ENCODE assay signal across 14 cellular contexts in genomic region chr15:68333775-68334470, GRCh38. TPM values are rescaled to one million over a fixed set of nuclear protein-coding genes. Genes with fewer than 3 reads are reported as not detected.
DNase-seq lines count a peak whose midpoint lies in the region; ATAC-seq, FAIRE-seq and TF ChIP-seq lines count a peak whose summit lies in the region.
"Had no signal": no experiment of that assay in that cellular context is flagged by ENCODE, and none has a peak within 500 bp of the region (broad histone marks: within the 10 kb centered on the region; RNA-seq: fewer than 3 reads in every experiment).

No MANE protein-coding gene starts in this region.

- FAIRE-seq in astrocyte (lab: Jason Lieb, UNC), result no peak
- FAIRE-seq: A549 had no signal

- no peak overlapping the region for H2AFZ ChIP-seq in astrocyte (ENCODE audit: low read depth, low read length)

- no peaks in the 10 kb centered on the region for H3K27me3 ChIP-seq in astrocyte (ENCODE audit: insufficient read depth, low read length)
- H3K27me3 ChIP-seq in uterus, result no peaks in the 10 kb centered on the region
- H3K27me3 ChIP-seq: suprapubic skin had no signal

- no peak overlapping the region for H3K4me3 ChIP-seq in astrocyte (ENCODE audit: insufficient read depth, low read depth, low read length)
- H3K4me3 ChIP-seq in uterus, result no peak overlapping the region
- H3K4me3 ChIP-seq: A549, HAP-1, suprapubic skin had no signal

- CTCF ChIA-PET in activated CD8-positive, alpha-beta T cell treated with anti-CD3 and anti-CD28 coated beads, Interleukin-2, amount 10 ng/mL, durations not matched to agents 7 days and 5 days (lab: Charles Lee), result interaction anchor here (1.2 to 1.8 kb wide), 3 partner anchors 12 to 81 kb away, joined by 3 to 6 read pairs (median 5); no protein-coding TSS in a partner anchor
- CTCF ChIA-PET in activated CD8-positive, alpha-beta T cell treated with anti-CD3 and anti-CD28 coated beads for 36 hours (lab: Charles Lee), result interaction anchor here (1.1 to 2.1 kb wide), 3 partner anchors 27 to 221 kb away, joined by 3 to 13 read pairs (median 3); no protein-coding TSS in a partner anchor

- no peaks in the 10 kb centered on the region for H3K79me2 ChIP-seq in astrocyte (ENCODE audit: insufficient read depth, low read length)

- H3K4me3 Mint-ChIP-seq in activated CD8-positive, alpha-beta T cell treated with anti-CD3 and anti-CD28 coated beads, Interleukin-2, amount 10 ng/mL, durations not matched to agents 7 days and 5 days, result no peak overlapping the region
- no peak overlapping the region for H3K4me3 Mint-ChIP-seq in activated CD8-positive, alpha-beta T cell treated with anti-CD3 and anti-CD28 coated beads for 36 hours
- H3K4me3 Mint-ChIP-seq in astrocyte (ENCODE audit: unreplicated experiment), result peak overlapping the region; percentile 71
- no peak overlapping the region for H3K4me3 Mint-ChIP-seq in progenitor cell of endocrine pancreas (ENCODE audit: low read depth)
- H3K4me3 Mint-ChIP-seq: natural killer cell treated with Interleukin-12 subunit alpha and Interleukin-12 subunit beta and Interleukin-15 and Interleukin-18, amount 100 ng/mL, for 72 hours; T-cell had no signal

- peak overlapping the region; percentile 5 for H3K27ac Mint-ChIP-seq in activated CD8-positive, alpha-beta T cell treated with anti-CD3 and anti-CD28 coated beads, Interleukin-2, amount 10 ng/mL, durations not matched to agents 7 days and 5 days
- H3K27ac Mint-ChIP-seq in activated CD8-positive, alpha-beta T cell treated with anti-CD3 and anti-CD28 coated beads for 36 hours, result no peak overlapping the region
- H3K27ac Mint-ChIP-seq in astrocyte (ENCODE audit: unreplicated experiment) (peak overlapping the region; percentile 90), progenitor cell of endocrine pancreas (no peak overlapping the region)
- H3K27ac Mint-ChIP-seq: natural killer cell treated with Interleukin-12 subunit alpha and Interleukin-12 subunit beta and Interleukin-15 and Interleukin-18, amount 100 ng/mL, for 72 hours; T-cell had no signal

- TF ChIP-seq POLR2A in uterus (IDR thresholded peaks at IDR 0.05), result no peak

- peaks cover 7% of the 10 kb centered on the region for H3K4me1 Mint-ChIP-seq in activated CD8-positive, alpha-beta T cell treated with anti-CD3 and anti-CD28 coated beads, Interleukin-2, amount 10 ng/mL, durations not matched to agents 7 days and 5 days (ENCODE audit: low read depth)
- no peaks in the 10 kb centered on the region for H3K4me1 Mint-ChIP-seq in activated CD8-positive, alpha-beta T cell treated with anti-CD3 and anti-CD28 coated beads for 36 hours (ENCODE audit: low read depth)
- peaks cover 38% of the 10 kb centered on the region for H3K4me1 Mint-ChIP-seq in astrocyte (ENCODE audit: low read depth, unreplicated experiment)
- H3K4me1 Mint-ChIP-seq in progenitor cell of endocrine pancreas (ENCODE audit: low read depth), result no peaks in the 10 kb centered on the region

- no peak for ATAC-seq in activated CD8-positive, alpha-beta T cell treated with anti-CD3 and anti-CD28 coated beads, Interleukin-2, amount 10 ng/mL, durations not matched to agents 7 days and 5 days
- no peak for ATAC-seq in activated CD8-positive, alpha-beta T cell treated with anti-CD3 and anti-CD28 coated beads for 36 hours
- ATAC-seq in HG03175 (IDR thresholded peaks at IDR 0.05; ENCODE audit: unreplicated experiment) (no peak), HG02798 (IDR thresholded peaks at IDR 0.05; ENCODE audit: poor library complexity, unreplicated experiment) (no peak)
- ATAC-seq: natural killer cell treated with Interleukin-12 subunit alpha and Interleukin-12 subunit beta and Interleukin-15 and Interleukin-18, amount 100 ng/mL, for 72 hours; T-cell had no signal

- H3K36me3 ChIP-seq in astrocyte (ENCODE audit: insufficient read depth, low read length), result peaks cover 14% of the 10 kb centered on the region
- no peaks in the 10 kb centered on the region for H3K36me3 ChIP-seq in uterus
- H3K36me3 ChIP-seq: HAP-1, suprapubic skin had no signal

- H3K9ac ChIP-seq in astrocyte (ENCODE audit: low read length), result no peak overlapping the region

- H4K20me1 ChIP-seq in astrocyte (ENCODE audit: insufficient read depth, low read length), result no peaks in the 10 kb centered on the region

- TF ChIP-seq CTCF in activated CD8-positive, alpha-beta T cell treated with anti-CD3 and anti-CD28 coated beads for 36 hours (IDR thresholded peaks at IDR 0.05), result no peak
- TF ChIP-seq CTCF in astrocyte (IDR thresholded peaks at IDR 0.05; ENCODE audit: insufficient read depth, low read depth, low read length) (no peak), uterus (IDR thresholded peaks at IDR 0.05) (no peak), progenitor cell of endocrine pancreas (IDR thresholded peaks at IDR 0.05; ENCODE audit: unreplicated experiment) (no peak)

- intact Hi-C loops in activated CD8-positive, alpha-beta T cell treated with anti-CD3 and anti-CD28 coated beads for 36 hours (cut with micrococcal nuclease), result no loop called here
- intact Hi-C loops in uterus (cut with DNase I; ENCODE audit: low total_unique reads), result no loop called here

- POLR2A ChIA-PET in activated CD8-positive, alpha-beta T cell treated with anti-CD3 and anti-CD28 coated beads, Interleukin-2, amount 10 ng/mL, durations not matched to agents 7 days and 5 days (lab: Charles Lee), result interaction anchor here (0.5 kb wide), 1 partner anchor 8 kb away, joined by 3 read pairs; no protein-coding TSS in a partner anchor
- POLR2A ChIA-PET in activated CD8-positive, alpha-beta T cell treated with anti-CD3 and anti-CD28 coated beads for 36 hours (lab: Charles Lee), result interaction anchor here (0.7 kb wide), 1 partner anchor 1187 kb away, joined by 3 read pairs; no protein-coding TSS in a partner anchor

- no peaks in the 10 kb centered on the region for H3K9me3 Mint-ChIP-seq in activated CD8-positive, alpha-beta T cell treated with anti-CD3 and anti-CD28 coated beads, Interleukin-2, amount 10 ng/mL, durations not matched to agents 7 days and 5 days (ENCODE audit: insufficient read depth)
- no peaks in the 10 kb centered on the region for H3K9me3 Mint-ChIP-seq in activated CD8-positive, alpha-beta T cell treated with anti-CD3 and anti-CD28 coated beads for 36 hours
- H3K9me3 Mint-ChIP-seq in astrocyte (ENCODE audit: unreplicated experiment) (no peaks in the 10 kb centered on the region), progenitor cell of endocrine pancreas (ENCODE audit: low read depth) (no peaks in the 10 kb centered on the region)
- H3K9me3 Mint-ChIP-seq: natural killer cell treated with Interleukin-12 subunit alpha and Interleukin-12 subunit beta and Interleukin-15 and Interleukin-18, amount 100 ng/mL, for 72 hours; T-cell had no signal

- H3K4me2 ChIP-seq in astrocyte (ENCODE audit: low read length), result peak overlapping the region; percentile 37
- H3K4me2 ChIP-seq: A549 had no signal

- no peaks in the 10 kb centered on the region for H3K9me3 ChIP-seq in astrocyte (ENCODE audit: insufficient read depth, low read depth, low read length)
- no peaks in the 10 kb centered on the region for H3K9me3 ChIP-seq in uterus
- H3K9me3 ChIP-seq: A549, HAP-1, suprapubic skin had no signal

- H3K27ac ChIP-seq in astrocyte (ENCODE audit: low read depth, low read length) (peak overlapping the region; percentile 30), uterus (peak overlapping the region; percentile 78 to 83)

- DNase-seq in activated CD8-positive, alpha-beta T cell treated with anti-CD3 and anti-CD28 coated beads, Interleukin-2, amount 10 ng/mL, durations not matched to agents 7 days and 5 days, result no peak
- no peak for DNase-seq in activated CD8-positive, alpha-beta T cell treated with anti-CD3 and anti-CD28 coated beads for 36 hours
- DNase-seq in astrocyte (ENCODE audit: low read depth), result peak; percentile 51
- peak; percentile 61 for DNase-seq in hepatic stellate cell (ENCODE audit: low spot score)
- DNase-seq in uterus, result peak; percentile 51 to 68
- no peak for DNase-seq in progenitor cell of endocrine pancreas (ENCODE audit: low spot score, unreplicated experiment)
- DNase-seq: stimulated activated CD4-positive, alpha-beta T cell treated with anti-CD3 and anti-CD28 coated beads, Interleukin-2, amount 100 ng/mL, for 48 hours; T-cell had no signal

- H3K27me3 Mint-ChIP-seq in activated CD8-positive, alpha-beta T cell treated with anti-CD3 and anti-CD28 coated beads, Interleukin-2, amount 10 ng/mL, durations not matched to agents 7 days and 5 days (ENCODE audit: low read depth), result peaks cover 17% of the 10 kb centered on the region
- peaks cover 2% of the 10 kb centered on the region for H3K27me3 Mint-ChIP-seq in activated CD8-positive, alpha-beta T cell treated with anti-CD3 and anti-CD28 coated beads for 36 hours
- H3K27me3 Mint-ChIP-seq in astrocyte (ENCODE audit: low read depth, unreplicated experiment), result peaks cover 2% of the 10 kb centered on the region
- H3K27me3 Mint-ChIP-seq in progenitor cell of endocrine pancreas, result peaks cover 28% of the 10 kb centered on the region

- no peaks in the 10 kb centered on the region for H3K36me3 Mint-ChIP-seq in activated CD8-positive, alpha-beta T cell treated with anti-CD3 and anti-CD28 coated beads, Interleukin-2, amount 10 ng/mL, durations not matched to agents 7 days and 5 days (ENCODE audit: low read depth)
- H3K36me3 Mint-ChIP-seq in activated CD8-positive, alpha-beta T cell treated with anti-CD3 and anti-CD28 coated beads for 36 hours (ENCODE audit: low read depth), result no peaks in the 10 kb centered on the region
- H3K36me3 Mint-ChIP-seq in astrocyte (ENCODE audit: low read depth, unreplicated experiment), result peaks cover 54% of the 10 kb centered on the region
- no peaks in the 10 kb centered on the region for H3K36me3 Mint-ChIP-seq in progenitor cell of endocrine pancreas (ENCODE audit: insufficient read depth)
- H3K36me3 Mint-ChIP-seq: natural killer cell treated with Interleukin-12 subunit alpha and Interleukin-12 subunit beta and Interleukin-15 and Interleukin-18, amount 100 ng/mL, for 72 hours; T-cell had no signal

- H3K4me1 ChIP-seq in astrocyte (ENCODE audit: insufficient read depth, low read length) (peaks cover 34% of the 10 kb centered on the region), uterus (peaks cover 0 to 20% of the 10 kb centered on the region in 2 donors)
- H3K4me1 ChIP-seq: HAP-1 had no signal

RNA-seq across cellular contexts. Expression of gene FEM1B, which starts 56.4 kb away (rescaled TPM):
- 10 to 100 TPM; 45.1 to 50.7 TPM for total RNA-seq in activated CD8-positive, alpha-beta T cell treated with anti-CD3 and anti-CD28 coated beads, Interleukin-2, amount 10 ng/mL, durations not matched to agents 7 days and 5 days
- total RNA-seq in activated CD8-positive, alpha-beta T cell treated with anti-CD3 and anti-CD28 coated beads for 36 hours, result 10 to 100 TPM; 37.1 to 44.4 TPM
- total RNA-seq in astrocyte, result 38.6 and 49.5 TPM in 2 replicates
- total RNA-seq in uterus, result 100 to 1,000 TPM in 2 of 4 donors, 10 to 100 TPM in 2; 39.4 to 130 (median 77.4) TPM
- total RNA-seq in progenitor cell of endocrine pancreas, result 45.9 and 50.5 TPM in 2 replicates

Comparison
In these comparisons a context has a peak if more than half of its experiments do, and no peak if none do; other contexts are left out.
1. H3K27ac Mint-ChIP-seq: peak in activated CD8-positive, alpha-beta T cell treated with anti-CD3 and anti-CD28 coated beads, Interleukin-2, amount 10 ng/mL, durations not matched to agents 7 days and 5 days (single experiment) and astrocyte (single experiment); none in activated CD8-positive, alpha-beta T cell treated with anti-CD3 and anti-CD28 coated beads for 36 hours (single experiment) and progenitor cell of endocrine pancreas (single experiment).
2. DNase-seq: peak in astrocyte (single experiment), hepatic stellate cell (single experiment) and uterus (2 of 2); none in activated CD8-positive, alpha-beta T cell treated with anti-CD3 and anti-CD28 coated beads, Interleukin-2, amount 10 ng/mL, durations not matched to agents 7 days and 5 days (single experiment), activated CD8-positive, alpha-beta T cell treated with anti-CD3 and anti-CD28 coated beads for 36 hours (single experiment) and progenitor cell of endocrine pancreas (single experiment).